Comparison of ENCODE assay signal across 16 cellular contexts in the genomic region with DNA sequence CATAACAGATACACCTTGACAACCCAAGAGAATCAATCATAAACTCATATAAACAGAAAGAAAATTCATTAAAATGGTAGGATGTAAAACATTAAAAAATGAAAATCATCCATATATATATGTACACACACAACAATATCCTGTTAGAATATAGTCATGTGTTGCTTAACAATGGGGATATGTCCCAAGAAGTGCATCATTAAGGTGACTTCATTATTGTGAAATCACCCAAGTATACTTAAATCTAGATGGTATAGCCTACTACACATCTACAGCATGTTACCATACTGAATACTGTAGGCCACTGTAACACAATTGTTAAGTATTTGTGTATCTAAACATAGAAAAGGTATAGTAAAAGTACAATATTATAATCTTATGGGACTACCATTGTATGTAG.
DNase-seq lines count a peak whose midpoint lies in the region; ATAC-seq, FAIRE-seq and TF ChIP-seq lines count a peak whose summit lies in the region.
"Had no signal": no experiment of that assay in that cellular context is flagged by ENCODE, and none has a peak within 500 bp of the region (broad histone marks: within the 10 kb centered on the region; RNA-seq: fewer than 3 reads in every experiment).

No MANE protein-coding gene starts in this region.

- CTCF ChIA-PET in IMR-90 (lab: Yijun Ruan, JAX), result no interaction called here

- H4K20me1 ChIP-seq in IMR-90 (ENCODE audit: insufficient read depth, low read length), result peaks cover 3% of the 10 kb centered on the region; the same call in 1 of the 2 replicates

- no peak overlapping the region for H3K23ac ChIP-seq in IMR-90 (ENCODE audit: low read depth, low read length)

- no peak for TF ChIP-seq RAD21 in IMR-90 (IDR thresholded peaks at IDR 0.05; ENCODE audit: low read length)

- no peak overlapping the region for H3K9ac ChIP-seq in IMR-90 (ENCODE audit: low read depth, low read length)

- peaks cover 13 to 16% of the 10 kb centered on the region in 2 experiments for H3K79me1 ChIP-seq in IMR-90 (ENCODE audit: low read depth in 1 of 2, low read length in 2 of 2)

- H3K4me2 ChIP-seq in IMR-90 (ENCODE audit: low read depth, low read length), result no peak overlapping the region

- in situ Hi-C loops in IMR-90 (cut with MboI; ENCODE audit: low sequenced_read_pairs), result no loop called here

- no peak for TF ChIP-seq CTCF in D721Med (IDR thresholded peaks at IDR 0.05; ENCODE audit: insufficient read depth, missing control alignments)
- no peak for TF ChIP-seq CTCF in IMR-90 (conservative IDR thresholded peaks at IDR 0.05; ENCODE audit: low read depth, low read length)
- no peak for TF ChIP-seq CTCF in NB4 (IDR thresholded peaks at IDR 0.05; ENCODE audit: low read depth, low read length)
- TF ChIP-seq CTCF in pancreas (IDR thresholded peaks at IDR 0.05), result no peak

- no peaks in the 10 kb centered on the region for H3K27me3 ChIP-seq in IMR-90 (ENCODE audit: control insufficient read depth, insufficient read depth, low read length)
- no peaks in the 10 kb centered on the region for H3K27me3 ChIP-seq in pancreas

- H3K9me3 ChIP-seq in IMR-90 (ENCODE audit: control insufficient read depth, insufficient read depth, low read length) (no peaks in the 10 kb centered on the region), pancreas (no peaks in the 10 kb centered on the region)

- H3K4me3 ChIP-seq in IMR-90 (ENCODE audit: insufficient read depth, low read depth, low read length), result no peak overlapping the region
- H3K4me3 ChIP-seq in NB4 (ENCODE audit: low read depth, low read length), result no peak overlapping the region
- H3K4me3 ChIP-seq in pancreas, result no peak overlapping the region

- H2AFZ ChIP-seq in IMR-90 (replicated peaks; ENCODE audit: low read length, poor library complexity), result no peak overlapping the region

- H2BK5ac ChIP-seq in IMR-90 (ENCODE audit: low read depth, low read length, poor library complexity, severe bottlenecking), result no peak overlapping the region

- no peak overlapping the region for H2AK9ac ChIP-seq in IMR-90 (replicated peaks; ENCODE audit: low read depth, low read length, poor library complexity)

- POLR2A ChIA-PET in IMR-90 (lab: Charles Lee; ENCODE audit: unreplicated experiment), result no interaction called here

- BruUV-seq in IMR-90 (replicated peaks; lab: Mats Ljungman, UMichigan), result no TSS peak

- no peak overlapping the region for H2BK20ac ChIP-seq in IMR-90 (ENCODE audit: low read depth, low read length)

- intact Hi-C loops in IMR-90 (cut with micrococcal nuclease), result no loop called here
- intact Hi-C loops in pancreas (cut with DNase I), result no loop called here

- H3K9me1 ChIP-seq in IMR-90 (ENCODE audit: insufficient read depth, low read length), result no peaks in the 10 kb centered on the region

- TF ChIP-seq POLR2A in IMR-90 (IDR thresholded peaks at IDR 0.05; ENCODE audit: low read depth, low read length) (no peak), NB4 (IDR thresholded peaks at IDR 0.05; ENCODE audit: extremely low read depth, insufficient read length) (no peak)

- H3K36me3 ChIP-seq in IMR-90 (ENCODE audit: control insufficient read depth, insufficient read depth, low read length) (peaks cover 4% of the 10 kb centered on the region), pancreas (no peaks in the 10 kb centered on the region)

- no peak overlapping the region for H2AK5ac ChIP-seq in IMR-90 (ENCODE audit: low read depth, low read length)

- H3K56ac ChIP-seq in IMR-90 (ENCODE audit: extremely low read depth, insufficient read depth, low read length), result no peak overlapping the region

- no peak overlapping the region for H3K14ac ChIP-seq in IMR-90 (replicated peaks; ENCODE audit: low read depth, low read length)

- H2BK120ac ChIP-seq in IMR-90 (ENCODE audit: low read depth, low read length), result no peak overlapping the region

- no peak overlapping the region for H4K91ac ChIP-seq in IMR-90 (ENCODE audit: insufficient read depth, low read depth, low read length)

- peak; percentile 11 for FAIRE-seq in D721Med (lab: Jason Lieb, UNC)
- no peak for FAIRE-seq in pancreas (lab: Jason Lieb, UNC)
- FAIRE-seq: GM12892, GM19239 had no signal

- no peak overlapping the region for H2BK15ac ChIP-seq in IMR-90 (ENCODE audit: low read depth, low read length)

- ATAC-seq in IMR-90 (ENCODE audit: low read depth) (no peak), esophagus mucosa (peak; percentile 71), GM19397 (IDR thresholded peaks at IDR 0.05; ENCODE audit: unreplicated experiment) (no peak), pancreas (no peak), HG02642 (IDR thresholded peaks at IDR 0.05; ENCODE audit: poor library complexity, unreplicated experiment) (no peak)
- ATAC-seq: HCT116 had no signal

- H4K5ac ChIP-seq in IMR-90 (ENCODE audit: low read depth, low read length), result no peak overlapping the region

- dilution Hi-C loops in IMR-90 (cut with HindIII; ENCODE audit: low sequenced_read_pairs, unreplicated experiment), result no loop called here

- H4K8ac ChIP-seq in IMR-90 (ENCODE audit: low read depth in 2 of 2, low read length in 2 of 2), result no peak overlapping the region

- H3K4me1 ChIP-seq in IMR-90 (ENCODE audit: control insufficient read depth, insufficient read depth, low read length), result no peaks in the 10 kb centered on the region
- H3K4me1 ChIP-seq in pancreas, result no peaks in the 10 kb centered on the region

- H3K18ac ChIP-seq in IMR-90 (ENCODE audit: low read depth, low read length), result no peak overlapping the region

- H3K4ac ChIP-seq in IMR-90 (ENCODE audit: low read depth, low read length), result no peak overlapping the region

- DNase-seq in D721Med (ENCODE audit: insufficient read length, low spot score) (no peak), IMR-90 (no peak), NB4 (ENCODE audit: low read depth) (peak; percentile 15), pancreas (no peak)
- DNase-seq: C1 segment of cervical spinal cord; Calu3; CD4-positive, alpha-beta T cell; DMS153; DND-41; GDM1 had no signal

- no peak overlapping the region for H3K27ac ChIP-seq in IMR-90 (ENCODE audit: insufficient read depth, low read length)
- no peak overlapping the region for H3K27ac ChIP-seq in pancreas

TF ChIP-seq in IMR-90, 13 proteins besides CTCF, POLR2A, EP300 and RAD21:
- no peak for TF ChIP-seq MAFK (IDR thresholded peaks at IDR 0.05; ENCODE audit: low read depth, low read length)
- peak; percentile 75 for TF ChIP-seq CEBPB (IDR thresholded peaks at IDR 0.05; ENCODE audit: low read depth, low read length)
- no peak for TF ChIP-seq RFX5 (IDR thresholded peaks at IDR 0.05; ENCODE audit: low read depth, low read length)
